In the genomic region with DNA sequence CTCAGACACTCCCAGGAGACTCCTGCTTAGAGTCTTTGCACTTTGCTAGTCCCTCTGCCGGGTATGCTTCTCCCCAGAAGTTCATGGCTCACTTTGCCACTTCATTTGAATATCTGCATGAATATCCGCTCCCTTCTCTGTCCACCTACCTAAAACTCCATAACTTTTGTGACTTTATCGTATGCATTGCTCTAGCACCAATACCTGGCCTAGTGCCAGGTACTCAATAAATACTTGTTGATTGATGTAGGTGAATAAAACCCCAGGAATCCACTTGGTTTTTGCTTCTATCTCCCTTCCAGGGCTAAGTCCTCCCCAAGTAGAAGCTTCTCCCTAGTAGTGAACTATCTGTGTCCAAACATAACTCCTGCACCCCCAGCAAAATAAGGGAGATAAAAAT, we compare ENCODE assay signal across 40 cellular contexts.
"Had no signal": no experiment of that assay in that cellular context is flagged by ENCODE, and none has a peak within 500 bp of the region (broad histone marks: within the 10 kb centered on the region; RNA-seq: fewer than 3 reads in every experiment).

No MANE protein-coding gene starts in this region.

- FAIRE-seq: astrocyte, bronchial epithelial cell had no signal

- H3K4me3 ChIP-seq: adrenal gland, ascending aorta, body of pancreas, breast epithelium, cardiac muscle cell had no signal

- H3K9me3 Mint-ChIP-seq: activated naive CD4-positive, alpha-beta T cell treated with anti-CD3 and anti-CD28 coated beads, Interleukin-2, amount 10 ng/mL, durations not matched to agents 7 days and 5 days; activated naive CD4-positive, alpha-beta T cell treated with anti-CD3 and anti-CD28 coated beads, Interleukin-2, amount 50 U/mL, for 24 hours; activated naive CD4-positive, alpha-beta T cell treated with anti-CD3 and anti-CD28 coated beads, Interleukin-2, amount 50 U/mL, for 72 hours; activated naive CD8-positive, alpha-beta T cell treated with anti-CD3 and anti-CD28 coated beads for 36 hours; activated naive CD8-positive, alpha-beta T cell treated with anti-CD3 and anti-CD28 coated beads, Interleukin-2, amount 10 ng/mL, durations not matched to agents 7 days and 5 days; activated naive CD8-positive, alpha-beta T cell treated with anti-CD3 and anti-CD28 coated beads, Interleukin-2, amount 50 U/mL, for 24 hours; activated T-cell treated with anti-CD3 and anti-CD28 coated beads, Interleukin-2, amount 50 U/mL, for 24 hours; activated T-cell treated with anti-CD3 and anti-CD28 coated beads, Interleukin-2, amount 50 U/mL, for 4 hours; activated T-cell treated with anti-CD3 and anti-CD28 coated beads, Interleukin-2, amount 50 U/mL, for 72 hours; activated T-helper 1 cell treated with anti-CD3 and anti-CD28 coated beads, Interleukin-12 subunit alpha, Interleukin-12 subunit beta, Interleukin-2, Interleukin-4 antibody, amounts not matched to agents 30 ng/mL and 10 ng/mL and 1 ng/mL, durations not matched to agents 14 hours and 24 hours and 36 hours; activated T-helper 17 cell treated with anti-CD3 and anti-CD28 coated beads, Interleukin-2, amount 50 U/mL, for 72 hours; activated T-helper 2 cell treated with anti-CD3 and anti-CD28 coated beads, Interferon-gamma antibody, Interleukin-2, Interleukin-4, amounts not matched to agents 10 μg/mL and 5 μg/mL and 100 μg/mL, durations not matched to agents 14 hours and 24 hours and 36 hours; central memory CD8-positive, alpha-beta T cell had no signal

- H3K4me1 ChIP-seq: adrenal gland, ascending aorta, breast epithelium had no signal

- H3K9me3 ChIP-seq: adrenal gland, ascending aorta, body of pancreas, breast epithelium had no signal

- H3K27ac ChIP-seq: adrenal gland, ascending aorta, body of pancreas, brain microvascular endothelial cell, breast epithelium, cardiac muscle cell had no signal

- H3K36me3 ChIP-seq: adrenal gland, ascending aorta, brain microvascular endothelial cell, breast epithelium, cardiac muscle cell had no signal

- H3K36me3 Mint-ChIP-seq: activated naive CD4-positive, alpha-beta T cell treated with anti-CD3 and anti-CD28 coated beads, Interleukin-2, amount 10 ng/mL, durations not matched to agents 7 days and 5 days; activated naive CD4-positive, alpha-beta T cell treated with anti-CD3 and anti-CD28 coated beads, Interleukin-2, amount 50 U/mL, for 24 hours; activated naive CD4-positive, alpha-beta T cell treated with anti-CD3 and anti-CD28 coated beads, Interleukin-2, amount 50 U/mL, for 72 hours; activated naive CD8-positive, alpha-beta T cell; activated naive CD8-positive, alpha-beta T cell treated with anti-CD3 and anti-CD28 coated beads for 36 hours; activated naive CD8-positive, alpha-beta T cell treated with anti-CD3 and anti-CD28 coated beads, Interleukin-2, amount 10 ng/mL, durations not matched to agents 7 days and 5 days; brain had no signal

- DNase-seq: activated effector memory CD4-positive, alpha-beta T cell treated with anti-CD3 and anti-CD28 coated beads, Interleukin-2, amount 50 U/mL, for 16 hours; activated effector memory CD4-positive, alpha-beta T cell treated with Interleukin-2 at 50 U/mL for 16 hours; activated gamma-delta T cell; activated gamma-delta T cell treated with Interleukin-2 at 50 U/mL for 16 hours; activated naive CD4-positive, alpha-beta T cell; activated naive CD4-positive, alpha-beta T cell treated with anti-CD3 and anti-CD28 coated beads, Interleukin-2, amount 10 ng/mL, durations not matched to agents 7 days and 5 days; activated naive CD4-positive, alpha-beta T cell treated with anti-CD3 and anti-CD28 coated beads, Interleukin-2, amount 50 U/mL, for 16 hours; activated naive CD4-positive, alpha-beta T cell treated with Interleukin-2 at 50 U/mL for 16 hours; activated naive CD8-positive, alpha-beta T cell treated with anti-CD3 and anti-CD28 coated beads for 36 hours; activated naive CD8-positive, alpha-beta T cell treated with anti-CD3 and anti-CD28 coated beads, Interleukin-2, amount 10 ng/mL, durations not matched to agents 7 days and 5 days; activated naive CD8-positive, alpha-beta T cell treated with anti-CD3 and anti-CD28 coated beads, Interleukin-2, amount 50 U/mL, for 24 hours; activated T-cell treated with anti-CD3 and anti-CD28 coated beads for 4 hours; activated T-cell treated with anti-CD3 and anti-CD28 coated beads, Interleukin-2, amount 50 U/mL, for 1 hour; activated T-cell treated with anti-CD3 and anti-CD28 coated beads, Interleukin-2, amount 50 U/mL, for 24 hours; activated T-cell treated with anti-CD3 and anti-CD28 coated beads, Interleukin-2, amount 50 U/mL, for 4 hours; activated T-cell treated with anti-CD3 and anti-CD28 coated beads, Interleukin-2, amount 50 U/mL, for 48 hours; activated T-cell treated with anti-CD3 and anti-CD28 coated beads, Interleukin-2, amount 50 U/mL, for 72 hours; adrenal gland; amniotic stem cell; amygdala; anterior cingulate cortex; aorta; body of pancreas; brain microvascular endothelial cell; caudate nucleus; central memory CD4-positive, alpha-beta T cell; cerebellar nuclear complex had no signal

- H3K4me3 Mint-ChIP-seq: activated naive CD4-positive, alpha-beta T cell treated with anti-CD3 and anti-CD28 coated beads, Interleukin-2, amount 10 ng/mL, durations not matched to agents 7 days and 5 days; activated naive CD4-positive, alpha-beta T cell treated with anti-CD3 and anti-CD28 coated beads, Interleukin-2, amount 50 U/mL, for 24 hours; activated naive CD8-positive, alpha-beta T cell; activated naive CD8-positive, alpha-beta T cell treated with anti-CD3 and anti-CD28 coated beads for 36 hours; activated naive CD8-positive, alpha-beta T cell treated with anti-CD3 and anti-CD28 coated beads, Interleukin-2, amount 10 ng/mL, durations not matched to agents 7 days and 5 days; activated naive CD8-positive, alpha-beta T cell treated with anti-CD3 and anti-CD28 coated beads, Interleukin-2, amount 50 U/mL, for 24 hours; activated T-cell treated with anti-CD3 and anti-CD28 coated beads, Interleukin-2, amount 50 U/mL, for 24 hours; activated T-cell treated with anti-CD3 and anti-CD28 coated beads, Interleukin-2, amount 50 U/mL, for 4 hours; activated T-cell treated with anti-CD3 and anti-CD28 coated beads, Interleukin-2, amount 50 U/mL, for 72 hours; activated T-helper 1 cell treated with anti-CD3 and anti-CD28 coated beads, Interleukin-12 subunit alpha, Interleukin-12 subunit beta, Interleukin-2, Interleukin-4 antibody, amounts not matched to agents 30 ng/mL and 10 ng/mL and 1 ng/mL, durations not matched to agents 14 hours and 24 hours and 36 hours; activated T-helper 17 cell treated with anti-CD3 and anti-CD28 coated beads, Interleukin-2, amount 50 U/mL, for 72 hours; brain; central memory CD8-positive, alpha-beta T cell had no signal

- H3K27me3 ChIP-seq: ascending aorta, body of pancreas, breast epithelium had no signal

- ATAC-seq: activated naive CD4-positive, alpha-beta T cell treated with anti-CD3 and anti-CD28 coated beads, Interleukin-2, amount 50 U/mL, for 72 hours; activated naive CD8-positive, alpha-beta T cell treated with anti-CD3 and anti-CD28 coated beads, Interleukin-2, amount 50 U/mL, for 24 hours; activated T-cell treated with anti-CD3 and anti-CD28 coated beads, Interleukin-2, amount 50 U/mL, for 4 hours; activated T-cell treated with anti-CD3 and anti-CD28 coated beads, Interleukin-2, amount 50 U/mL, for 72 hours; activated T-helper 17 cell treated with anti-CD3 and anti-CD28 coated beads, Interleukin-2, amount 50 U/mL, for 72 hours; body of pancreas had no signal

- H3K4me1 Mint-ChIP-seq: activated naive CD4-positive, alpha-beta T cell treated with anti-CD3 and anti-CD28 coated beads, Interleukin-2, amount 10 ng/mL, durations not matched to agents 7 days and 5 days; activated naive CD8-positive, alpha-beta T cell treated with anti-CD3 and anti-CD28 coated beads, Interleukin-2, amount 50 U/mL, for 24 hours; activated T-helper 17 cell treated with anti-CD3 and anti-CD28 coated beads, Interleukin-2, amount 50 U/mL, for 72 hours; central memory CD8-positive, alpha-beta T cell had no signal

- H3K27ac Mint-ChIP-seq: activated naive CD4-positive, alpha-beta T cell treated with anti-CD3 and anti-CD28 coated beads, Interleukin-2, amount 10 ng/mL, durations not matched to agents 7 days and 5 days; activated naive CD4-positive, alpha-beta T cell treated with anti-CD3 and anti-CD28 coated beads, Interleukin-2, amount 50 U/mL, for 24 hours; activated naive CD4-positive, alpha-beta T cell treated with anti-CD3 and anti-CD28 coated beads, Interleukin-2, amount 50 U/mL, for 72 hours; activated naive CD8-positive, alpha-beta T cell; activated naive CD8-positive, alpha-beta T cell treated with anti-CD3 and anti-CD28 coated beads for 36 hours; activated naive CD8-positive, alpha-beta T cell treated with anti-CD3 and anti-CD28 coated beads, Interleukin-2, amount 10 ng/mL, durations not matched to agents 7 days and 5 days; activated naive CD8-positive, alpha-beta T cell treated with anti-CD3 and anti-CD28 coated beads, Interleukin-2, amount 50 U/mL, for 24 hours; activated T-cell treated with anti-CD3 and anti-CD28 coated beads, Interleukin-2, amount 50 U/mL, for 24 hours; activated T-cell treated with anti-CD3 and anti-CD28 coated beads, Interleukin-2, amount 50 U/mL, for 72 hours; activated T-helper 1 cell treated with anti-CD3 and anti-CD28 coated beads, Interleukin-12 subunit alpha, Interleukin-12 subunit beta, Interleukin-2, Interleukin-4 antibody, amounts not matched to agents 30 ng/mL and 10 ng/mL and 1 ng/mL, durations not matched to agents 14 hours and 24 hours and 36 hours; activated T-helper 17 cell treated with anti-CD3 and anti-CD28 coated beads, Interleukin-2, amount 50 U/mL, for 72 hours; activated T-helper 2 cell treated with anti-CD3 and anti-CD28 coated beads, Interferon-gamma antibody, Interleukin-2, Interleukin-4, amounts not matched to agents 10 μg/mL and 5 μg/mL and 100 μg/mL, durations not matched to agents 14 hours and 24 hours and 36 hours; brain had no signal
